ENCODE assay signal across 8 cellular contexts in genomic region chr14:23300687-23301223, GRCh38. TPM values are rescaled to one million over a fixed set of nuclear protein-coding genes. Genes with fewer than 3 reads are reported as not detected.
DNase-seq lines count a peak whose midpoint lies in the region; ATAC-seq, FAIRE-seq and TF ChIP-seq lines count a peak whose summit lies in the region.

No MANE protein-coding gene starts in this region.

- peaks cover 3% of the 10 kb centered on the region in 2 experiments; a peak in 1 of 5 replicates for H3K36me3 ChIP-seq in HepG2 (replicated peaks in 1 of 2; ENCODE audit: control insufficient read depth in 1 of 2, insufficient read depth in 2 of 2, low read length in 2 of 2)

- H3K9me3 ChIP-seq in HepG2 (ENCODE audit: low read length), result no peaks in the 10 kb centered on the region

- no peak for ATAC-seq in HepG2
- no peak for ATAC-seq in stimulated activated naive CD8-positive, alpha-beta T cell treated with anti-CD3 and anti-CD28 coated beads, Interleukin-15, amount 100 ng/mL, for 72 hours
- no peak for ATAC-seq in HG03457 (IDR thresholded peaks at IDR 0.05; ENCODE audit: unreplicated experiment)

- peak overlapping the region; percentile 91 for H3K27ac ChIP-seq in HepG2 (ENCODE audit: extremely low read length, insufficient read depth, low read length)

- TF ChIP-seq RAD21 in HepG2 (CRISPR knock-in tag; IDR thresholded peaks at IDR 0.05), result no peak

- H3K9me3 Mint-ChIP-seq in stimulated activated naive CD8-positive, alpha-beta T cell treated with anti-CD3 and anti-CD28 coated beads, Interleukin-15, amount 100 ng/mL, for 72 hours, result no peaks in the 10 kb centered on the region

- H3K9ac ChIP-seq in HepG2 (ENCODE audit: insufficient read depth, low read depth, low read length), result peak overlapping the region; percentile 80

- CTCF ChIA-PET in HepG2 (lab: Yijun Ruan, JAX; ENCODE audit: low intra/inter-chr PET ratio, low total read pairs), result interaction anchor here (1.3 to 2.4 kb wide), 4 partner anchors 21 to 231 kb away, joined by 3 to 12 read pairs (median 10); partner anchors contain the start of gene PABPN1

- intact Hi-C loops in HepG2 (cut with micrococcal nuclease; ENCODE audit: unreplicated experiment), result loop anchor here (1.0 to 10.0 kb wide), 5 partner anchors 14 to 994 kb away; partner anchors contain the start of genes AJUBA, DCAF11, DHRS1 and HOMEZ

- POLR2A ChIA-PET in HepG2 (lab: Yijun Ruan, JAX), result interaction anchor here (0.7 to 18.7 kb wide), 20 partner anchors 8 to 895 kb away, joined by 3 to 1053 read pairs (median 6); partner anchors contain the start of genes ACIN1, AJUBA, AP1G2 and C14orf119

- H3K79me2 ChIP-seq in HepG2 (ENCODE audit: insufficient read depth, low read length), result peaks cover 4% of the 10 kb centered on the region

- no peaks in the 10 kb centered on the region for H4K20me1 ChIP-seq in HepG2 (ENCODE audit: insufficient read depth, low read length)

- H3K4me2 ChIP-seq in HepG2 (ENCODE audit: low read depth, low read length), result peak overlapping the region; percentile 99

- TF ChIP-seq EP300 in HepG2 (IDR thresholded peaks at IDR 0.05; ENCODE audit: low read depth in 2 of 2, low read length in 2 of 2) (no peak), HepG2 (CRISPR knock-in tag; IDR thresholded peaks at IDR 0.05; ENCODE audit: borderline replicate concordance) (no peak)

- in situ Hi-C loops in HepG2 (cut with HindIII; ENCODE audit: extremely low pct_ligation_motif_present, low pct_unique_long_range_greater_than_20kb), result loop anchor here (25.0 kb wide), 1 partner anchor 837 kb away; the partner anchor contains the start of genes EMC9, FITM1, PSME1 and PSME2

- WGBS in HepG2 (ENCODE audit: low lambda C conversion rate), result 11% methylated on average over 13 of the region's 13 CpGs

- H3K27me3 ChIP-seq in HepG2 (ENCODE audit: control insufficient read depth in 1 of 2, insufficient read depth in 2 of 2, low read length in 2 of 2), result no peaks in the 10 kb centered on the region; a peak in 1 of 5 replicates

- peak overlapping the region; percentile 65 to 88 (median 75) for H3K4me3 ChIP-seq in HepG2 (replicated peaks in 1 of 3; ENCODE audit: insufficient read depth in 1 of 3, low read depth in 2 of 3, low read length in 3 of 3)

- FAIRE-seq in HepG2 (lab: Jason Lieb, UNC), result no peak

- peaks cover 45% of the 10 kb centered on the region for H3K4me1 Mint-ChIP-seq in stimulated activated naive CD8-positive, alpha-beta T cell treated with anti-CD3 and anti-CD28 coated beads, Interleukin-15, amount 100 ng/mL, for 72 hours

- no peak for TF ChIP-seq POLR2A in HepG2 (IDR thresholded peaks at IDR 0.05; ENCODE audit: insufficient read depth in 1 of 2, low read depth in 2 of 2, low read length in 2 of 2)

- H3K4me1 ChIP-seq in HepG2 (ENCODE audit: insufficient read depth, low read length), result peaks cover 50% of the 10 kb centered on the region

- DNase-seq in NCI-H2029 (lab: John Stamatoyannopoulos, UW), result peak; percentile 85
- DNase-seq in NCI-H2029 treated with DMSO at 0.1 percent for 48 hours (lab: John Stamatoyannopoulos, UW), result no peak
- peak; percentile 59 for DNase-seq in cerebellum (ENCODE audit: low spot score)
- peak; percentile 43 for DNase-seq in HepG2 (ENCODE audit: low spot score)
- DNase-seq in stimulated activated naive CD8-positive, alpha-beta T cell treated with anti-CD3 and anti-CD28 coated beads, Interleukin-15, amount 100 ng/mL, for 72 hours, result peak in 1 of 2 donors; percentile 21
- no peak for DNase-seq in stimulated activated naive CD4-positive, alpha-beta T cell treated with Interleukin-2 at 50 U/mL for 16 hours (lab: John Stamatoyannopoulos, UW)

- TF ChIP-seq CTCF in HepG2 (CRISPR knock-in tag; IDR thresholded peaks at IDR 0.05), result 0 out of 2 replicates have a peak, but pooled peaks have one; percentile 13

- peak overlapping the region; percentile 95 to 98 for H3K4me3 Mint-ChIP-seq in stimulated activated naive CD8-positive, alpha-beta T cell treated with anti-CD3 and anti-CD28 coated beads, Interleukin-15, amount 100 ng/mL, for 72 hours

- H2AFZ ChIP-seq in HepG2 (ENCODE audit: low read length), result peak overlapping the region; percentile 38

- peaks cover 4% of the 10 kb centered on the region for H3K27me3 Mint-ChIP-seq in stimulated activated naive CD8-positive, alpha-beta T cell treated with anti-CD3 and anti-CD28 coated beads, Interleukin-15, amount 100 ng/mL, for 72 hours

- H3K27ac Mint-ChIP-seq in stimulated activated naive CD8-positive, alpha-beta T cell treated with anti-CD3 and anti-CD28 coated beads, Interleukin-15, amount 100 ng/mL, for 72 hours, result peak overlapping the region; percentile 97 to 99

- BruUV-seq in HepG2 (replicated peaks; lab: Mats Ljungman, UMichigan), result TSS peak; percentile 73

RNA-seq across cellular contexts. Expression of gene PPP1R3E, which starts 1.9 kb away (rescaled TPM):
- polyA plus RNA-seq in PFSK-1 (2012; ENCODE audit: insufficient read length, low read depth), result 1.8 TPM
- total RNA-seq in cerebellum (11.3 TPM), HepG2 (2016; rRNA removed; fragmentation: Illumina TruSeq; extraction: Trizol) (8.3 and 16.5 TPM in 2 replicates)
- 2.5 and 3.0 TPM in 2 replicates for total RNA-seq in HepG2 (2016; cell fraction: cytosol; rRNA removed; fragmentation: Illumina TruSeq; extraction: Trizol; ENCODE audit: low read depth)
- 8.0 and 15.9 TPM in 2 replicates for total RNA-seq in HepG2 (2016; cell fraction: insoluble cytoplasmic fraction; rRNA removed; fragmentation: Illumina TruSeq; extraction: Trizol)
- total RNA-seq in HepG2 (2016; cell fraction: membrane; rRNA removed; fragmentation: Illumina TruSeq; extraction: Trizol), result 7.4 and 8.8 TPM in 2 replicates
- total RNA-seq in HepG2 (2016; cell fraction: nucleus; rRNA removed; fragmentation: Illumina TruSeq; extraction: Trizol), result 19.8 and 23.1 TPM in 2 replicates
- 22.5 and 26.5 TPM in 2 replicates for polyA plus RNA-seq in HepG2 (2011; rRNA removed)
- 7.4 and 8.8 TPM in 2 replicates for polyA plus RNA-seq in HepG2 (2011; cell fraction: cytosol; rRNA removed)
- polyA plus RNA-seq in HepG2 (2011; cell fraction: nucleus; rRNA removed), result 76.6 and 82.6 TPM in 2 replicates
- polyA plus RNA-seq in HepG2 (2012), result 17.5 and 26.4 TPM in 2 replicates
- 3.7 and 5.1 TPM in 2 replicates for polyA plus RNA-seq in HepG2 (2016; cell fraction: cytosol; fragmentation: Illumina TruSeq; extraction: Trizol; ENCODE audit: low read depth)
- 11.7 and 14.7 TPM in 2 replicates for polyA plus RNA-seq in HepG2 (2016; cell fraction: insoluble cytoplasmic fraction; fragmentation: Illumina TruSeq; extraction: Trizol; ENCODE audit: low read depth)
- polyA plus RNA-seq in HepG2 (2016; cell fraction: membrane; fragmentation: Illumina TruSeq; extraction: Trizol; ENCODE audit: low read depth), result 7.2 and 7.4 TPM in 2 replicates
- 47.6 and 61.8 TPM in 2 replicates for polyA plus RNA-seq in HepG2 (2016; cell fraction: nucleus; fragmentation: Illumina TruSeq; extraction: Trizol; ENCODE audit: insufficient read depth, low read depth)
- 10.2 and 19.7 TPM in 2 replicates for polyA minus RNA-seq in HepG2 (2011; rRNA and poly(A)+ RNA removed; ENCODE audit: low replicate concordance)
- 2.6 and 4.5 TPM in 2 replicates for polyA minus RNA-seq in HepG2 (2011; cell fraction: cytosol; rRNA and poly(A)+ RNA removed)
- 55.5 and 56.2 TPM in 2 replicates for polyA minus RNA-seq in HepG2 (2011; cell fraction: nucleus; rRNA and poly(A)+ RNA removed)

RNA-seq across cellular contexts. Expression of gene BCL2L2, which starts 5.9 kb away (rescaled TPM):
- 30.6 TPM for polyA plus RNA-seq in PFSK-1 (2012; ENCODE audit: insufficient read length, low read depth)
- total RNA-seq in cerebellum (17.2 TPM), HepG2 (2016; rRNA removed; fragmentation: Illumina TruSeq; extraction: Trizol) (26.6 and 28.1 TPM in 2 replicates)
- 5.8 and 7.1 TPM in 2 replicates for total RNA-seq in HepG2 (2016; cell fraction: cytosol; rRNA removed; fragmentation: Illumina TruSeq; extraction: Trizol; ENCODE audit: low read depth)
- 23.5 and 29.8 TPM in 2 replicates for total RNA-seq in HepG2 (2016; cell fraction: insoluble cytoplasmic fraction; rRNA removed; fragmentation: Illumina TruSeq; extraction: Trizol)
- 24.4 and 25.0 TPM in 2 replicates for total RNA-seq in HepG2 (2016; cell fraction: membrane; rRNA removed; fragmentation: Illumina TruSeq; extraction: Trizol)
- total RNA-seq in HepG2 (2016; cell fraction: nucleus; rRNA removed; fragmentation: Illumina TruSeq; extraction: Trizol), result 38.0 and 39.0 TPM in 2 replicates
- 49.8 and 58.5 TPM in 2 replicates for polyA plus RNA-seq in HepG2 (2011; rRNA removed)
- 47.5 and 52.5 TPM in 2 replicates for polyA plus RNA-seq in HepG2 (2011; cell fraction: cytosol; rRNA removed)
- polyA plus RNA-seq in HepG2 (2011; cell fraction: nucleus; rRNA removed), result 125 and 134 TPM in 2 replicates
- 58.4 and 61.4 TPM in 2 replicates for polyA plus RNA-seq in HepG2 (2012)
- 5.0 and 5.6 TPM in 2 replicates for polyA plus RNA-seq in HepG2 (2016; cell fraction: cytosol; fragmentation: Illumina TruSeq; extraction: Trizol; ENCODE audit: low read depth)
- polyA plus RNA-seq in HepG2 (2016; cell fraction: insoluble cytoplasmic fraction; fragmentation: Illumina TruSeq; extraction: Trizol; ENCODE audit: low read depth), result 24.9 and 26.1 TPM in 2 replicates
- 16.9 and 17.1 TPM in 2 replicates for polyA plus RNA-seq in HepG2 (2016; cell fraction: membrane; fragmentation: Illumina TruSeq; extraction: Trizol; ENCODE audit: low read depth)
- polyA plus RNA-seq in HepG2 (2016; cell fraction: nucleus; fragmentation: Illumina TruSeq; extraction: Trizol; ENCODE audit: insufficient read depth, low read depth), result 62.1 and 68.2 TPM in 2 replicates
- 14.9 and 41.6 TPM in 2 replicates for polyA minus RNA-seq in HepG2 (2011; rRNA and poly(A)+ RNA removed; ENCODE audit: low replicate concordance)
- polyA minus RNA-seq in HepG2 (2011; cell fraction: cytosol; rRNA and poly(A)+ RNA removed), result 15.1 and 17.5 TPM in 2 replicates
- 64.5 and 72.0 TPM in 2 replicates for polyA minus RNA-seq in HepG2 (2011; cell fraction: nucleus; rRNA and poly(A)+ RNA removed)

RNA-seq across cellular contexts. Expression of gene HOMEZ, which starts 14.8 kb away (rescaled TPM):
- polyA plus RNA-seq in PFSK-1 (2012; ENCODE audit: insufficient read length, low read depth), result 4.8 TPM
- total RNA-seq in cerebellum, result 4.4 TPM
- total RNA-seq in HepG2 (2016; rRNA removed; fragmentation: Illumina TruSeq; extraction: Trizol), result 13.6 and 14.5 TPM in 2 replicates
- 11.3 and 13.1 TPM in 2 replicates for total RNA-seq in HepG2 (2016; cell fraction: cytosol; rRNA removed; fragmentation: Illumina TruSeq; extraction: Trizol; ENCODE audit: low read depth)
- 10.5 and 16.1 TPM in 2 replicates for total RNA-seq in HepG2 (2016; cell fraction: insoluble cytoplasmic fraction; rRNA removed; fragmentation: Illumina TruSeq; extraction: Trizol)
- 14.8 and 16.4 TPM in 2 replicates for total RNA-seq in HepG2 (2016; cell fraction: membrane; rRNA removed; fragmentation: Illumina TruSeq; extraction: Trizol)
- 10.9 and 15.9 TPM in 2 replicates for total RNA-seq in HepG2 (2016; cell fraction: nucleus; rRNA removed; fragmentation: Illumina TruSeq; extraction: Trizol)
- 31.8 and 35.0 TPM in 2 replicates for polyA plus RNA-seq in HepG2 (2011; rRNA removed)
- 26.7 and 26.8 TPM in 2 replicates for polyA plus RNA-seq in HepG2 (2011; cell fraction: cytosol; rRNA removed)
- 13.9 and 15.8 TPM in 2 replicates for polyA plus RNA-seq in HepG2 (2011; cell fraction: nucleus; rRNA removed)
- polyA plus RNA-seq in HepG2 (2012), result 11.3 and 15.2 TPM in 2 replicates
- 29.8 and 33.7 TPM in 2 replicates for polyA plus RNA-seq in HepG2 (2016; cell fraction: cytosol; fragmentation: Illumina TruSeq; extraction: Trizol; ENCODE audit: low read depth)
- polyA plus RNA-seq in HepG2 (2016; cell fraction: insoluble cytoplasmic fraction; fragmentation: Illumina TruSeq; extraction: Trizol; ENCODE audit: low read depth), result 16.7 and 23.2 TPM in 2 replicates
- 23.7 and 26.4 TPM in 2 replicates for polyA plus RNA-seq in HepG2 (2016; cell fraction: membrane; fragmentation: Illumina TruSeq; extraction: Trizol; ENCODE audit: low read depth)
- polyA plus RNA-seq in HepG2 (2016; cell fraction: nucleus; fragmentation: Illumina TruSeq; extraction: Trizol; ENCODE audit: insufficient read depth, low read depth), result 20.7 and 24.1 TPM in 2 replicates
- 56.0 and 72.1 TPM in 2 replicates for polyA minus RNA-seq in HepG2 (2011; rRNA and poly(A)+ RNA removed; ENCODE audit: low replicate concordance)
- 22.0 and 25.8 TPM in 2 replicates for polyA minus RNA-seq in HepG2 (2011; cell fraction: cytosol; rRNA and poly(A)+ RNA removed)
- 19.6 and 28.8 TPM in 2 replicates for polyA minus RNA-seq in HepG2 (2011; cell fraction: nucleus; rRNA and poly(A)+ RNA removed)

RNA-seq across cellular contexts. Expression of gene PABPN1, which starts 20.5 kb away (rescaled TPM):
- polyA plus RNA-seq in PFSK-1 (2012; ENCODE audit: insufficient read length, low read depth), result 75.5 TPM
- 54.4 TPM for total RNA-seq in cerebellum
- total RNA-seq in HepG2 (2016; rRNA removed; fragmentation: Illumina TruSeq; extraction: Trizol), result 173 and 233 TPM in 2 replicates
- total RNA-seq in HepG2 (2016; cell fraction: cytosol; rRNA removed; fragmentation: Illumina TruSeq; extraction: Trizol; ENCODE audit: low read depth), result 164 and 170 TPM in 2 replicates
- 151 and 261 TPM in 2 replicates for total RNA-seq in HepG2 (2016; cell fraction: insoluble cytoplasmic fraction; rRNA removed; fragmentation: Illumina TruSeq; extraction: Trizol)
- 240 and 258 TPM in 2 replicates for total RNA-seq in HepG2 (2016; cell fraction: membrane; rRNA removed; fragmentation: Illumina TruSeq; extraction: Trizol)
- 233 and 257 TPM in 2 replicates for total RNA-seq in HepG2 (2016; cell fraction: nucleus; rRNA removed; fragmentation: Illumina TruSeq; extraction: Trizol)
- polyA plus RNA-seq in HepG2 (2011; rRNA removed), result 524 and 560 TPM in 2 replicates
- 223 and 254 TPM in 2 replicates for polyA plus RNA-seq in HepG2 (2011; cell fraction: cytosol; rRNA removed)
- polyA plus RNA-seq in HepG2 (2011; cell fraction: nucleus; rRNA removed), result 1,653 and 1,890 TPM in 2 replicates
- polyA plus RNA-seq in HepG2 (2012), result 250 and 273 TPM in 2 replicates
- polyA plus RNA-seq in HepG2 (2016; cell fraction: cytosol; fragmentation: Illumina TruSeq; extraction: Trizol; ENCODE audit: low read depth), result 203 and 217 TPM in 2 replicates
- 267 and 292 TPM in 2 replicates for polyA plus RNA-seq in HepG2 (2016; cell fraction: insoluble cytoplasmic fraction; fragmentation: Illumina TruSeq; extraction: Trizol; ENCODE audit: low read depth)
- 282 and 307 TPM in 2 replicates for polyA plus RNA-seq in HepG2 (2016; cell fraction: membrane; fragmentation: Illumina TruSeq; extraction: Trizol; ENCODE audit: low read depth)
- 742 and 751 TPM in 2 replicates for polyA plus RNA-seq in HepG2 (2016; cell fraction: nucleus; fragmentation: Illumina TruSeq; extraction: Trizol; ENCODE audit: insufficient read depth, low read depth)
- polyA minus RNA-seq in HepG2 (2011; rRNA and poly(A)+ RNA removed; ENCODE audit: low replicate concordance), result 87.7 and 98.1 TPM in 2 replicates
- polyA minus RNA-seq in HepG2 (2011; cell fraction: cytosol; rRNA and poly(A)+ RNA removed), result 48.4 and 51.4 TPM in 2 replicates
- polyA minus RNA-seq in HepG2 (2011; cell fraction: nucleus; rRNA and poly(A)+ RNA removed), result 305 and 331 TPM in 2 replicates

RNA-seq across cellular contexts. Expression of gene SLC22A17, which starts 51.9 kb away (rescaled TPM):
- 4.4 TPM for polyA plus RNA-seq in PFSK-1 (2012; ENCODE audit: insufficient read length, low read depth)
- total RNA-seq in cerebellum, result 115 TPM
- 0.48 and 0.95 TPM in 2 replicates for total RNA-seq in HepG2 (2016; rRNA removed; fragmentation: Illumina TruSeq; extraction: Trizol)
- total RNA-seq in HepG2 (2016; cell fraction: cytosol; rRNA removed; fragmentation: Illumina TruSeq; extraction: Trizol; ENCODE audit: low read depth), result 0.30 TPM in 1 of 2 replicates, not detected in the other
- 0.21 and 0.91 TPM in 2 replicates for total RNA-seq in HepG2 (2016; cell fraction: insoluble cytoplasmic fraction; rRNA removed; fragmentation: Illumina TruSeq; extraction: Trizol)
- 0.12 and 0.31 TPM in 2 replicates for total RNA-seq in HepG2 (2016; cell fraction: membrane; rRNA removed; fragmentation: Illumina TruSeq; extraction: Trizol)
- 1.2 TPM in 2 replicates for total RNA-seq in HepG2 (2016; cell fraction: nucleus; rRNA removed; fragmentation: Illumina TruSeq; extraction: Trizol)
- 1.1 and 1.8 TPM in 2 replicates for polyA plus RNA-seq in HepG2 (2011; rRNA removed)
- polyA plus RNA-seq in HepG2 (2011; cell fraction: cytosol; rRNA removed), result 0.69 and 0.98 TPM in 2 replicates
- polyA plus RNA-seq in HepG2 (2011; cell fraction: nucleus; rRNA removed), result 9.4 and 11.6 TPM in 2 replicates
- 1.7 and 2.3 TPM in 2 replicates for polyA plus RNA-seq in HepG2 (2012)
- 0.12 and 0.14 TPM in 2 replicates for polyA plus RNA-seq in HepG2 (2016; cell fraction: cytosol; fragmentation: Illumina TruSeq; extraction: Trizol; ENCODE audit: low read depth)
- polyA plus RNA-seq in HepG2 (2016; cell fraction: insoluble cytoplasmic fraction; fragmentation: Illumina TruSeq; extraction: Trizol; ENCODE audit: low read depth), result 0.27 and 0.67 TPM in 2 replicates
- polyA plus RNA-seq in HepG2 (2016; cell fraction: membrane; fragmentation: Illumina TruSeq; extraction: Trizol; ENCODE audit: low read depth), result 0.16 and 0.19 TPM in 2 replicates
- polyA plus RNA-seq in HepG2 (2016; cell fraction: nucleus; fragmentation: Illumina TruSeq; extraction: Trizol; ENCODE audit: insufficient read depth, low read depth), result 3.6 and 3.8 TPM in 2 replicates
- polyA minus RNA-seq in HepG2 (2011; rRNA and poly(A)+ RNA removed; ENCODE audit: low replicate concordance), result 3.1 TPM in 1 of 2 replicates, not detected in the other
- polyA minus RNA-seq in HepG2 (2011; cell fraction: cytosol; rRNA and poly(A)+ RNA removed), result 0.59 and 1.5 TPM in 2 replicates
- polyA minus RNA-seq in HepG2 (2011; cell fraction: nucleus; rRNA and poly(A)+ RNA removed), result 0.99 and 1.9 TPM in 2 replicates

Comparison
In these comparisons a context has a peak if more than half of its experiments do, and no peak if none do; other contexts are left out.
1. DNase-seq: peak in NCI-H2029 (single experiment), cerebellum (single experiment) and HepG2 (single experiment); none in NCI-H2029 treated with DMSO at 0.1 percent for 48 hours (single experiment) and stimulated activated naive CD4-positive, alpha-beta T cell treated with Interleukin-2 at 50 U/mL for 16 hours (single experiment).